ENCODE assay signal across 25 cellular contexts in genomic region chr13:85538957-85539356, GRCh38.
"Had no signal": no experiment of that assay in that cellular context is flagged by ENCODE, and none has a peak within 500 bp of the region (broad histone marks: within the 10 kb centered on the region; RNA-seq: fewer than 3 reads in every experiment).

No MANE protein-coding gene starts in this region.

- H3K9me3 ChIP-seq: gastroesophageal sphincter, heart left ventricle, lower lobe of right lung, ovary, psoas muscle, sigmoid colon, testis, tibial artery had no signal

- H3K4me3 ChIP-seq: gastroesophageal sphincter, heart left ventricle, lower lobe of right lung, ovary, psoas muscle, sigmoid colon, testis, tibial artery had no signal

- H3K27me3 ChIP-seq: gastroesophageal sphincter, heart left ventricle, ovary, sigmoid colon, testis, tibial artery had no signal

- DNase-seq: cortex of kidney; effector memory CD8-positive, alpha-beta T cell; foreskin fibroblast; heart left ventricle; hippocampal formation; islet precursor cell; left ventricle myocardium superior; lower lobe of right lung; natural killer cell; occipital lobe; ovary; posterior cingulate gyrus; psoas muscle; right cardiac atrium; sigmoid colon; stimulated activated CD4-positive, alpha-beta T cell treated with anti-CD3 and anti-CD28 coated beads, Interleukin-2, amount 100 ng/mL, for 24 hours; stimulated activated CD4-positive, alpha-beta T cell treated with anti-CD3 and anti-CD28 coated beads, Interleukin-4, amount 100 ng/mL, for 4 hours; stimulated activated naive CD8-positive, alpha-beta T cell treated with anti-CD3 and anti-CD28 coated beads, Interleukin-15, Interleukin-2, amounts not matched to agents 100 U/mL and 50 U/mL, for 24 hours; substantia nigra; testis; tibial artery had no signal

- H3K4me1 ChIP-seq: gastroesophageal sphincter, heart left ventricle, lower lobe of right lung, psoas muscle, sigmoid colon, testis, tibial artery had no signal

- ATAC-seq: effector memory CD8-positive, alpha-beta T cell; esophagus mucosa; gastroesophageal sphincter; heart left ventricle; left ventricle myocardium superior; lower lobe of right lung; natural killer cell; psoas muscle; right cardiac atrium; stimulated activated memory B cell treated with anti-CD40 and anti-IgM and Interleukin-4, amounts not matched to agents 10 μg/mL and 1 μg/mL and 100 μg/mL, for 72 hours; stimulated activated naive CD8-positive, alpha-beta T cell treated with anti-CD3 and anti-CD28 coated beads, Interleukin-15, Interleukin-2, amounts not matched to agents 100 U/mL and 50 U/mL, for 24 hours had no signal

- H3K27ac ChIP-seq: gastroesophageal sphincter, heart left ventricle, lower lobe of right lung, ovary, psoas muscle, sigmoid colon, testis, tibial artery had no signal

- FAIRE-seq: endometrium had no signal

- H3K36me3 ChIP-seq: gastroesophageal sphincter, heart left ventricle, lower lobe of right lung, ovary, sigmoid colon, tibial artery had no signal
